In the genomic region with DNA sequence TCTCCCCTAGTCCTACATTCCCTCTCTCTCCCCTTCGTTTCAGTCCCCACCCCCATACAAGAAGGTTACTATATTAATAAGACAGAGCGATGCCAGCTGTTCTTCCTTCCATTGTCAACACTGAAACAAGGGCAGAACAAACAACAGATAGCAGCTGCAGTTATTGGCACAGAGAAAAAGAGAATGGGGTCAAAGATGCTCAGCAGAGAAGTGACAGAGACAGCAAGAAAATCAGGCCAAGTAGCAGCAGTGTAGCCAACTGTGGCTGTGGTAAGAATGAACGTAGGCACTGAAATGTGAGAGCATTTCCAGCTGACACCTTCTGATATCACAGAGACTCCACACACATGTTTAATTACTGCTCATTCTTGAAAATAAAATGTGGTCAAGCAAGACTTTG, we compare ENCODE assay signal across 12 cellular contexts.
DNase-seq lines count a peak whose midpoint lies in the region; ATAC-seq and TF ChIP-seq lines count a peak whose summit lies in the region.
"Had no signal": no experiment of that assay in that cellular context is flagged by ENCODE, and none has a peak within 500 bp of the region (broad histone marks: within the 10 kb centered on the region; RNA-seq: fewer than 3 reads in every experiment).

No MANE protein-coding gene starts in this region.

- TF ChIP-seq CTCF in LNCaP clone FGC (IDR thresholded peaks at IDR 0.05; ENCODE audit: control insufficient read depth, extremely low read depth, insufficient read depth) = no peak

- H3K9me3 Mint-ChIP-seq in activated naive CD4-positive, alpha-beta T cell treated with anti-CD3 and anti-CD28 coated beads, Interleukin-2, amount 50 U/mL, for 72 hours = peaks cover 0 to 5% of the 10 kb centered on the region in 2 donors
- H3K9me3 Mint-ChIP-seq: activated CD4-positive, alpha-beta T cell treated with anti-CD3 and anti-CD28 coated beads, Interleukin-2, amount 10 ng/mL, durations not matched to agents 7 days and 5 days had no signal

- H3K36me3 Mint-ChIP-seq in activated naive CD4-positive, alpha-beta T cell treated with anti-CD3 and anti-CD28 coated beads, Interleukin-2, amount 50 U/mL, for 72 hours = no peaks in the 10 kb centered on the region
- H3K36me3 Mint-ChIP-seq: natural killer cell treated with Interleukin-12 subunit alpha and Interleukin-12 subunit beta and Interleukin-15 and Interleukin-18, amount 100 ng/mL, for 72 hours had no signal

- H3K4me3 ChIP-seq in LNCaP clone FGC (ENCODE audit: low read depth, low read length) (no peak overlapping the region), skeletal muscle cell (ENCODE audit: low read depth, low read length) (no peak overlapping the region)

- DNase-seq in LNCaP clone FGC (ENCODE audit: low read depth) (peak; percentile 49), NCI-H2196 (lab: John Stamatoyannopoulos, UW; ENCODE audit: unreplicated experiment) (peak; percentile 49), cerebellum (ENCODE audit: low spot score) (peak; percentile 60), skeletal muscle cell (ENCODE audit: low read depth) (peak; percentile 69), RPMI8226 (no peak), NCI-H2227 treated with DMSO at 0.1 percent for 48 hours (lab: John Stamatoyannopoulos, UW) (no peak)
- no peak for DNase-seq in activated naive CD4-positive, alpha-beta T cell treated with anti-CD3 and anti-CD28 coated beads, Interleukin-2, amount 50 U/mL, for 72 hours (ENCODE audit: low spot score in 2 of 2)
- DNase-seq: activated CD4-positive, alpha-beta T cell treated with anti-CD3 and anti-CD28 coated beads, Interleukin-2, amount 10 ng/mL, durations not matched to agents 7 days and 5 days; foreskin fibroblast; T-helper 2 cell had no signal

- no peak for ATAC-seq in activated naive CD4-positive, alpha-beta T cell treated with anti-CD3 and anti-CD28 coated beads, Interleukin-2, amount 50 U/mL, for 72 hours
- ATAC-seq: natural killer cell treated with Interleukin-12 subunit alpha and Interleukin-12 subunit beta and Interleukin-15 and Interleukin-18, amount 100 ng/mL, for 72 hours; sciatic nerve had no signal

- no peak overlapping the region for H3K27ac Mint-ChIP-seq in activated naive CD4-positive, alpha-beta T cell treated with anti-CD3 and anti-CD28 coated beads, Interleukin-2, amount 50 U/mL, for 72 hours
- H3K27ac Mint-ChIP-seq: activated CD4-positive, alpha-beta T cell treated with anti-CD3 and anti-CD28 coated beads, Interleukin-2, amount 10 ng/mL, durations not matched to agents 7 days and 5 days; natural killer cell treated with Interleukin-12 subunit alpha and Interleukin-12 subunit beta and Interleukin-15 and Interleukin-18, amount 100 ng/mL, for 72 hours had no signal

Comparison
In these comparisons a context has a peak if more than half of its experiments do, and no peak if none do; other contexts are left out.
1. DNase-seq: peak in LNCaP clone FGC (single experiment), NCI-H2196 (single experiment), cerebellum (single experiment) and skeletal muscle cell (single experiment); none in RPMI8226 (single experiment), activated naive CD4-positive, alpha-beta T cell treated with anti-CD3 and anti-CD28 coated beads, Interleukin-2, amount 50 U/mL, for 72 hours (0 of 2) and NCI-H2227 treated with DMSO at 0.1 percent for 48 hours (single experiment).